ENCODE assay signal across 11 cellular contexts in genomic region chr2:33529771-33530481, GRCh38. TPM values are rescaled to one million over a fixed set of nuclear protein-coding genes. Genes with fewer than 3 reads are reported as not detected.
DNase-seq lines count a peak whose midpoint lies in the region; ATAC-seq and TF ChIP-seq lines count a peak whose summit lies in the region.
"Had no signal": no experiment of that assay in that cellular context is flagged by ENCODE, and none has a peak within 500 bp of the region (broad histone marks: within the 10 kb centered on the region; RNA-seq: fewer than 3 reads in every experiment).

No MANE protein-coding gene starts in this region.

- TF ChIP-seq EP300 in esophagus muscularis mucosa (IDR thresholded peaks at IDR 0.05), result no peak

- POLR2A ChIA-PET in RWPE1 (lab: Yijun Ruan, JAX; ENCODE audit: low non-redundant PET), result no interaction called here

- H3K27me3 ChIP-seq in GM23338 (ENCODE audit: insufficient read depth) (no peaks in the 10 kb centered on the region), esophagus muscularis mucosa (no peaks in the 10 kb centered on the region), endodermal cell (ENCODE audit: control insufficient read depth, insufficient read depth, low read length, poor library complexity, severe bottlenecking) (no peaks in the 10 kb centered on the region)
- H3K27me3 ChIP-seq: heart right ventricle had no signal

- H3K4me1 Mint-ChIP-seq in GM23338 (peaks cover 2% of the 10 kb centered on the region; the same call in 1 of the 3 replicates), immature natural killer cell (peaks cover 0 to 5% of the 10 kb centered on the region in 2 donors), endodermal cell (no peaks in the 10 kb centered on the region)
- peaks cover 30% of the 10 kb centered on the region for H3K4me1 Mint-ChIP-seq in activated T-helper 1 cell treated with anti-CD3 and anti-CD28 coated beads, Interleukin-12 subunit alpha, Interleukin-12 subunit beta, Interleukin-2, Interleukin-4 antibody, amounts not matched to agents 30 ng/mL and 10 ng/mL and 1 ng/mL, durations not matched to agents 14 hours and 24 hours and 36 hours (ENCODE audit: low read depth)

- H3K9me3 ChIP-seq in esophagus muscularis mucosa (no peaks in the 10 kb centered on the region), endodermal cell (ENCODE audit: control insufficient read depth, low read length) (no peaks in the 10 kb centered on the region)
- H3K9me3 ChIP-seq: heart right ventricle had no signal

- no peak overlapping the region for H3K9ac ChIP-seq in endodermal cell (ENCODE audit: extremely low read depth, low read length, poor library complexity, severe bottlenecking)

- no peak overlapping the region for H3K27ac ChIP-seq in GM23338 (ENCODE audit: low read depth)
- H3K27ac ChIP-seq in RWPE1, result no peak overlapping the region
- H3K27ac ChIP-seq in esophagus muscularis mucosa (replicated peaks in 1 of 4), result no peak overlapping the region
- no peak overlapping the region for H3K27ac ChIP-seq in endodermal cell (ENCODE audit: low read depth, low read length)
- H3K27ac ChIP-seq: heart right ventricle had no signal

- H4K20me1 ChIP-seq in GM23338 (replicated peaks; ENCODE audit: insufficient read depth), result no peaks in the 10 kb centered on the region

- H3K36me3 Mint-ChIP-seq in GM23338 (ENCODE audit: low read depth) (no peaks in the 10 kb centered on the region), immature natural killer cell (peaks cover 0 to 3% (median 0%) of the 10 kb centered on the region in 3 donors), endodermal cell (ENCODE audit: low read depth) (no peaks in the 10 kb centered on the region)
- peaks cover 17% of the 10 kb centered on the region for H3K36me3 Mint-ChIP-seq in activated T-helper 1 cell treated with anti-CD3 and anti-CD28 coated beads, Interleukin-12 subunit alpha, Interleukin-12 subunit beta, Interleukin-2, Interleukin-4 antibody, amounts not matched to agents 30 ng/mL and 10 ng/mL and 1 ng/mL, durations not matched to agents 14 hours and 24 hours and 36 hours (ENCODE audit: low read depth)

- H3K27ac Mint-ChIP-seq in GM23338 (no peak overlapping the region), immature natural killer cell (no peak overlapping the region), endodermal cell (no peak overlapping the region)
- no peak overlapping the region for H3K27ac Mint-ChIP-seq in activated T-helper 1 cell treated with anti-CD3 and anti-CD28 coated beads, Interleukin-12 subunit alpha, Interleukin-12 subunit beta, Interleukin-2, Interleukin-4 antibody, amounts not matched to agents 30 ng/mL and 10 ng/mL and 1 ng/mL, durations not matched to agents 14 hours and 24 hours and 36 hours
- H3K27ac Mint-ChIP-seq: activated CD4-positive, alpha-beta T cell treated with anti-CD3 and anti-CD28 coated beads, Interleukin-2, amount 10 ng/mL, durations not matched to agents 24 days and 14 days had no signal

- DNase-seq in AG20443 (ENCODE audit: low spot score) (peak; percentile 87), GM23338 (ENCODE audit: low spot score) (peak; percentile 9), RWPE1 (ENCODE audit: low spot score) (peak; percentile 54), glomerular visceral epithelial cell (ENCODE audit: extremely low spot score) (peak; percentile 53), immature natural killer cell (no peak), esophagus muscularis mucosa (ENCODE audit: extremely low spot score) (no peak), endodermal cell (no peak)
- DNase-seq in activated T-helper 1 cell treated with anti-CD3 and anti-CD28 coated beads, Interleukin-12 subunit alpha, Interleukin-12 subunit beta, Interleukin-2, Interleukin-4 antibody, amounts not matched to agents 30 ng/mL and 10 ng/mL and 1 ng/mL, durations not matched to agents 14 hours and 24 hours and 36 hours (ENCODE audit: low spot score), result no peak
- DNase-seq: activated CD4-positive, alpha-beta T cell treated with anti-CD3 and anti-CD28 coated beads, Interleukin-2, amount 10 ng/mL, durations not matched to agents 24 days and 14 days; DMS79; heart right ventricle had no signal

- ATAC-seq in GM23338, result no peak

- H3K4me2 ChIP-seq in GM23338, result no peak overlapping the region

- H3K4me3 Mint-ChIP-seq in GM23338 (no peak overlapping the region), immature natural killer cell (no peak overlapping the region), endodermal cell (no peak overlapping the region)
- no peak overlapping the region for H3K4me3 Mint-ChIP-seq in activated T-helper 1 cell treated with anti-CD3 and anti-CD28 coated beads, Interleukin-12 subunit alpha, Interleukin-12 subunit beta, Interleukin-2, Interleukin-4 antibody, amounts not matched to agents 30 ng/mL and 10 ng/mL and 1 ng/mL, durations not matched to agents 14 hours and 24 hours and 36 hours
- H3K4me3 Mint-ChIP-seq: activated CD4-positive, alpha-beta T cell treated with anti-CD3 and anti-CD28 coated beads, Interleukin-2, amount 10 ng/mL, durations not matched to agents 24 days and 14 days had no signal

- H3K9me2 ChIP-seq in GM23338 (ENCODE audit: insufficient read depth), result peaks cover 10% of the 10 kb centered on the region; the same call in 1 of the 2 replicates

- TF ChIP-seq POLR2A in esophagus muscularis mucosa (IDR thresholded peaks at IDR 0.05; ENCODE audit: low read depth), result no peak

- intact Hi-C loops in activated T-helper 1 cell treated with anti-CD3 and anti-CD28 coated beads, Interleukin-12 subunit alpha, Interleukin-12 subunit beta, Interleukin-2, Interleukin-4 antibody, amounts not matched to agents 30 ng/mL and 10 ng/mL and 1 ng/mL, durations not matched to agents 14 hours and 24 hours and 36 hours (cut with micrococcal nuclease), result no loop called here
- intact Hi-C loops in esophagus muscularis mucosa (cut with DNase I), result no loop called here

- H3K4me3 ChIP-seq in GM23338 (no peak overlapping the region), esophagus muscularis mucosa (no peak overlapping the region), endodermal cell (ENCODE audit: low read length) (no peak overlapping the region)
- H3K4me3 ChIP-seq: heart right ventricle had no signal

- H3K27me3 Mint-ChIP-seq in GM23338 (ENCODE audit: insufficient read depth, low read depth, poor library complexity) (no peaks in the 10 kb centered on the region), immature natural killer cell (ENCODE audit: low read depth in 3 of 3) (peaks cover 0 to 4% (median 0%) of the 10 kb centered on the region in 3 donors), endodermal cell (ENCODE audit: insufficient read depth) (no peaks in the 10 kb centered on the region)
- no peaks in the 10 kb centered on the region for H3K27me3 Mint-ChIP-seq in activated T-helper 1 cell treated with anti-CD3 and anti-CD28 coated beads, Interleukin-12 subunit alpha, Interleukin-12 subunit beta, Interleukin-2, Interleukin-4 antibody, amounts not matched to agents 30 ng/mL and 10 ng/mL and 1 ng/mL, durations not matched to agents 14 hours and 24 hours and 36 hours (ENCODE audit: insufficient read depth)
- H3K27me3 Mint-ChIP-seq: activated CD4-positive, alpha-beta T cell treated with anti-CD3 and anti-CD28 coated beads, Interleukin-2, amount 10 ng/mL, durations not matched to agents 24 days and 14 days had no signal

- CTCF ChIA-PET in RWPE1 (lab: Yijun Ruan, JAX), result no interaction called here

- H3K4me1 ChIP-seq in GM23338 (ENCODE audit: insufficient read depth) (no peaks in the 10 kb centered on the region), esophagus muscularis mucosa (peaks cover 6 to 17% (median 10%) of the 10 kb centered on the region in 4 donors), endodermal cell (ENCODE audit: control insufficient read depth, insufficient read depth, low read length) (no peaks in the 10 kb centered on the region)

- H3K36me3 ChIP-seq in GM23338 (ENCODE audit: insufficient read depth) (no peaks in the 10 kb centered on the region), esophagus muscularis mucosa (peaks cover 0 to 40% (median 0%) of the 10 kb centered on the region in 4 donors), endodermal cell (ENCODE audit: control insufficient read depth, insufficient read depth, low read length) (no peaks in the 10 kb centered on the region)

- WGBS in esophagus muscularis mucosa, result 79% methylated on average over 6 of the region's 6 CpGs
- 81 to 100% methylated on average over 3 to 6 of the region's 6 CpGs for WGBS in endodermal cell (ENCODE audit: insufficient coverage in 1 of 2, insufficient read length in 1 of 2), 2 experiments

- no peaks in the 10 kb centered on the region for H3K79me2 ChIP-seq in GM23338 (replicated peaks; ENCODE audit: insufficient read depth)

- TF ChIP-seq CTCF in GM23338 (conservative IDR thresholded peaks at IDR 0.05; ENCODE audit: low read depth in 2 of 2), result no peak
- TF ChIP-seq CTCF in RWPE1 (conservative IDR thresholded peaks at IDR 0.05; ENCODE audit: low read depth), result no peak
- no peak for TF ChIP-seq CTCF in esophagus muscularis mucosa (IDR thresholded peaks at IDR 0.05)
- TF ChIP-seq CTCF in endodermal cell (conservative IDR thresholded peaks at IDR 0.05), result no peak

- no peaks in the 10 kb centered on the region for H3F3A ChIP-seq in GM23338 (replicated peaks; ENCODE audit: low read depth)

- no peaks in the 10 kb centered on the region for H3K9me3 Mint-ChIP-seq in GM23338
- no peaks in the 10 kb centered on the region for H3K9me3 Mint-ChIP-seq in immature natural killer cell
- no peaks in the 10 kb centered on the region for H3K9me3 Mint-ChIP-seq in activated T-helper 1 cell treated with anti-CD3 and anti-CD28 coated beads, Interleukin-12 subunit alpha, Interleukin-12 subunit beta, Interleukin-2, Interleukin-4 antibody, amounts not matched to agents 30 ng/mL and 10 ng/mL and 1 ng/mL, durations not matched to agents 14 hours and 24 hours and 36 hours
- no peaks in the 10 kb centered on the region for H3K9me3 Mint-ChIP-seq in endodermal cell
- H3K9me3 Mint-ChIP-seq: activated CD4-positive, alpha-beta T cell treated with anti-CD3 and anti-CD28 coated beads, Interleukin-2, amount 10 ng/mL, durations not matched to agents 24 days and 14 days had no signal

- H2AFZ ChIP-seq in GM23338, result peak overlapping the region; percentile 80

TF ChIP-seq in GM23338, 12 proteins besides CTCF, POLR2A, EP300 and RAD21 (continues in another document):
- TF ChIP-seq ZNF114 (CRISPR knock-in tag; IDR thresholded peaks at IDR 0.05), result no peak

RNA-seq across cellular contexts. Expression of gene RASGRP3, which starts 53.5 kb away (rescaled TPM):
- 0.69 TPM in 1 of 2 replicates, not detected in the other for total RNA-seq in GM23338 (2014; rRNA removed; shearing (Covaris generic))
- polyA plus RNA-seq in GM23338 (2016; fragmentation: Nextera tagmentation; extraction: Ambion mirVana), result 0.19 and 0.23 TPM in 2 replicates
- polyA plus RNA-seq in immature natural killer cell, result 1 to 10 TPM in 2 of 3 donors, not detected in 1; 1.8 to 2.5 TPM
- total RNA-seq in activated T-helper 1 cell treated with anti-CD3 and anti-CD28 coated beads, Interleukin-12 subunit alpha, Interleukin-12 subunit beta, Interleukin-2, Interleukin-4 antibody, amounts not matched to agents 30 ng/mL and 10 ng/mL and 1 ng/mL, durations not matched to agents 14 hours and 24 hours and 36 hours, result 3.6 and 4.1 TPM in 2 replicates
- 10 to 100 TPM in 1 of 4 donors, 1 to 10 TPM in 3; 3.7 to 10.6 (median 6.7) TPM for total RNA-seq in esophagus muscularis mucosa
- under 1 TPM in 1 of 2 donors, not detected in 1; 0.29 TPM for total RNA-seq in endodermal cell
- polyA plus RNA-seq in endodermal cell (2013, experiment 1 of 2), result 0.53 TPM
- polyA plus RNA-seq in endodermal cell (2013, experiment 2 of 2), result 1.0 TPM

Comparison
In these comparisons a context has a peak if more than half of its experiments do, and no peak if none do; other contexts are left out.
1. DNase-seq: peak in AG20443 (single experiment), GM23338 (single experiment), RWPE1 (single experiment) and glomerular visceral epithelial cell (single experiment); none in immature natural killer cell (0 of 3), activated T-helper 1 cell treated with anti-CD3 and anti-CD28 coated beads, Interleukin-12 subunit alpha, Interleukin-12 subunit beta, Interleukin-2, Interleukin-4 antibody, amounts not matched to agents 30 ng/mL and 10 ng/mL and 1 ng/mL, durations not matched to agents 14 hours and 24 hours and 36 hours (single experiment), esophagus muscularis mucosa (single experiment) and endodermal cell (single experiment).